1 cellular context compared by ENCODE assay signal in genomic region chr9:127916665-127917581, GRCh38.
TF ChIP-seq lines count a peak whose summit lies in the region.

A gene with protein sequence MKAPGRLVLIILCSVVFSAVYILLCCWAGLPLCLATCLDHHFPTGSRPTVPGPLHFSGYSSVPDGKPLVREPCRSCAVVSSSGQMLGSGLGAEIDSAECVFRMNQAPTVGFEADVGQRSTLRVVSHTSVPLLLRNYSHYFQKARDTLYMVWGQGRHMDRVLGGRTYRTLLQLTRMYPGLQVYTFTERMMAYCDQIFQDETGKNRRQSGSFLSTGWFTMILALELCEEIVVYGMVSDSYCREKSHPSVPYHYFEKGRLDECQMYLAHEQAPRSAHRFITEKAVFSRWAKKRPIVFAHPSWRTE (minus strand): TSS chr9:127917041. CDS start chr9:127916419, 622 bp downstream.

TF ChIP-seq in K562, 482 proteins besides CTCF, POLR2A, EP300 and RAD21 (continued from another document):
- no peak for TF ChIP-seq STAT6 (CRISPR knock-in tag; IDR thresholded peaks at IDR 0.05)
- no peak for TF ChIP-seq NFIC (IDR thresholded peaks at IDR 0.05)
- no peak for TF ChIP-seq THAP12 (CRISPR knock-in tag; IDR thresholded peaks at IDR 0.05)
- TF ChIP-seq CHD4 (IDR thresholded peaks at IDR 0.05; ENCODE audit: insufficient read depth, insufficient replicate concordance, low read depth, low read length, poor library complexity, severe bottlenecking) = no peak
- peak; percentile 40 for TF ChIP-seq CCNT2 (IDR thresholded peaks at IDR 0.05; ENCODE audit: borderline replicate concordance, extremely low read depth, insufficient read length, low read depth, low read length)
- TF ChIP-seq ZNF76 (CRISPR knock-in tag; IDR thresholded peaks at IDR 0.05; ENCODE audit: borderline replicate concordance) = no peak
- TF ChIP-seq ATF3 (IDR thresholded peaks at IDR 0.05) = no peak
- no peak for TF ChIP-seq ATF3 (CRISPR knock-in tag; conservative IDR thresholded peaks at IDR 0.05)
- no peak for TF ChIP-seq BRCA1 (IDR thresholded peaks at IDR 0.05)
- TF ChIP-seq BRCA1 (CRISPR knock-in tag; IDR thresholded peaks at IDR 0.05) = no peak
- peak; percentile 60 for TF ChIP-seq GMEB1 (CRISPR knock-in tag; IDR thresholded peaks at IDR 0.05)
- TF ChIP-seq, protein P1, sequence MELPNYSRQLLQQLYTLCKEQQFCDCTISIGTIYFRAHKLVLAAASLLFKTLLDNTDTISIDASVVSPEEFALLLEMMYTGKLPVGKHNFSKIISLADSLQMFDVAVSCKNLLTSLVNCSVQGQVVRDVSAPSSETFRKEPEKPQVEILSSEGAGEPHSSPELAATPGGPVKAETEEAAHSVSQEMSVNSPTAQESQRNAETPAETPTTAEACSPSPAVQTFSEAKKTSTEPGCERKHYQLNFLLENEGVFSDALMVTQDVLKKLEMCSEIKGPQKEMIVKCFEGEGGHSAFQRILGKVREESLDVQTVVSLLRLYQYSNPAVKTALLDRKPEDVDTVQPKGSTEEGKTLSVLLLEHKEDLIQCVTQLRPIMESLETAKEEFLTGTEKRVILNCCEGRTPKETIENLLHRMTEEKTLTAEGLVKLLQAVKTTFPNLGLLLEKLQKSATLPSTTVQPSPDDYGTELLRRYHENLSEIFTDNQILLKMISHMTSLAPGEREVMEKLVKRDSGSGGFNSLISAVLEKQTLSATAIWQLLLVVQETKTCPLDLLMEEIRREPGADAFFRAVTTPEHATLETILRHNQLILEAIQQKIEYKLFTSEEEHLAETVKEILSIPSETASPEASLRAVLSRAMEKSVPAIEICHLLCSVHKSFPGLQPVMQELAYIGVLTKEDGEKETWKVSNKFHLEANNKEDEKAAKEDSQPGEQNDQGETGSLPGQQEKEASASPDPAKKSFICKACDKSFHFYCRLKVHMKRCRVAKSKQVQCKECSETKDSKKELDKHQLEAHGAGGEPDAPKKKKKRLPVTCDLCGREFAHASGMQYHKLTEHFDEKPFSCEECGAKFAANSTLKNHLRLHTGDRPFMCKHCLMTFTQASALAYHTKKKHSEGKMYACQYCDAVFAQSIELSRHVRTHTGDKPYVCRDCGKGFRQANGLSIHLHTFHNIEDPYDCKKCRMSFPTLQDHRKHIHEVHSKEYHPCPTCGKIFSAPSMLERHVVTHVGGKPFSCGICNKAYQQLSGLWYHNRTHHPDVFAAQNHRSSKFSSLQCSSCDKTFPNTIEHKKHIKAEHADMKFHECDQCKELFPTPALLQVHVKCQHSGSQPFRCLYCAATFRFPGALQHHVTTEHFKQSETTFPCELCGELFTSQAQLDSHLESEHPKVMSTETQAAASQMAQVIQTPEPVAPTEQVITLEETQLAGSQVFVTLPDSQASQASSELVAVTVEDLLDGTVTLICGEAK (IDR thresholded peaks at IDR 0.05) = peak; percentile 41; the same call in 1 of the 2 replicates
- TF ChIP-seq, protein P1 (CRISPR knock-in tag; IDR thresholded peaks at IDR 0.05) = no peak
- TF ChIP-seq PHB (CRISPR knock-in tag; IDR thresholded peaks at IDR 0.05) = no peak
- peak; percentile 40 for TF ChIP-seq KDM5B (IDR thresholded peaks at IDR 0.05; ENCODE audit: insufficient replicate concordance, low read depth, low read length)
- TF ChIP-seq ZBTB9 (CRISPR knock-in tag; IDR thresholded peaks at IDR 0.05) = no peak
- TF ChIP-seq, protein P2, sequence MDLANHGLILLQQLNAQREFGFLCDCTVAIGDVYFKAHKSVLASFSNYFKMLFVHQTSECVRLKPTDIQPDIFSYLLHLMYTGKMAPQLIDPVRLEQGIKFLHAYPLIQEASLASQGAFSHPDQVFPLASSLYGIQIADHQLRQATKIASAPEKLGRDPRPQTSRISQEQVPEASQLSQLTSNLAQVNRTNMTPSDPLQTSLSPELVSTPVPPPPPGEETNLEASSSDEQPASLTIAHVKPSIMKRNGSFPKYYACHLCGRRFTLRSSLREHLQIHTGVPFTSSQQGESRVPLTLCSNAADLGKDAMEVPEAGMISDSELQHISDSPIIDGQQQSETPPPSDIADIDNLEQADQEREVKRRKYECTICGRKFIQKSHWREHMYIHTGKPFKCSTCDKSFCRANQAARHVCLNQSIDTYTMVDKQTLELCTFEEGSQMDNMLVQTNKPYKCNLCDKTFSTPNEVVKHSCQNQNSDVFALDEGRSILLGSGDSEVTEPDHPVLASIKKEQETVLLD (IDR thresholded peaks at IDR 0.05) = no peak
- no peak for TF ChIP-seq NFXL1 (CRISPR knock-in tag; IDR thresholded peaks at IDR 0.05)
- TF ChIP-seq ESRRA (IDR thresholded peaks at IDR 0.05; ENCODE audit: borderline replicate concordance, low read depth) = peak; percentile 81
- no peak for TF ChIP-seq HNRNPL (IDR thresholded peaks at IDR 0.05; ENCODE audit: low read depth, low read length)
- peak; percentile 38; the same call in 1 of the 2 replicates for TF ChIP-seq POLR2AphosphoS5 (IDR thresholded peaks at IDR 0.05; ENCODE audit: control insufficient read depth, insufficient read depth, low read depth, low read length)
- TF ChIP-seq KDM2B (CRISPR knock-in tag; IDR thresholded peaks at IDR 0.05) = peak; percentile 87; the same call in 1 of the 2 replicates
- TF ChIP-seq ELF4 (CRISPR knock-in tag; IDR thresholded peaks at IDR 0.05) = no peak
- TF ChIP-seq CHD1 (IDR thresholded peaks at IDR 0.05; ENCODE audit: low read length) = peak; percentile 40
- TF ChIP-seq YBX1 (IDR thresholded peaks at IDR 0.05) = no peak
- TF ChIP-seq GTF2F1 (IDR thresholded peaks at IDR 0.05; ENCODE audit: low read depth, low read length) = no peak
- no peak for TF ChIP-seq LCOR (CRISPR knock-in tag; IDR thresholded peaks at IDR 0.05)
- no peak for TF ChIP-seq ZC3H8 (IDR thresholded peaks at IDR 0.05)
- TF ChIP-seq PPARD (CRISPR knock-in tag; IDR thresholded peaks at IDR 0.05) = no peak
- no peak for TF ChIP-seq GTF2A2 (tag; IDR thresholded peaks at IDR 0.05)
- TF ChIP-seq MBD2 (IDR thresholded peaks at IDR 0.05; ENCODE audit: borderline replicate concordance, low read depth) = no peak
- TF ChIP-seq TEAD4 (IDR thresholded peaks at IDR 0.05; ENCODE audit: low read length) = no peak
- no peak for TF ChIP-seq TEAD4 (CRISPR knock-in tag; IDR thresholded peaks at IDR 0.05; ENCODE audit: borderline replicate concordance)
